In genomic region chr2:71483246-71483645, GRCh38 we compare ENCODE assay signal across 22 cellular contexts. TPM values are rescaled to one million over a fixed set of nuclear protein-coding genes. Genes with fewer than 3 reads are reported as not detected.
DNase-seq lines count a peak whose midpoint lies in the region; ATAC-seq, FAIRE-seq and TF ChIP-seq lines count a peak whose summit lies in the region.
"Had no signal": no experiment of that assay in that cellular context is flagged by ENCODE, and none has a peak within 500 bp of the region (broad histone marks: within the 10 kb centered on the region; RNA-seq: fewer than 3 reads in every experiment).

No MANE protein-coding gene starts in this region.

- no peaks in the 10 kb centered on the region for H3K9me3 ChIP-seq in K562 (replicated peaks; ENCODE audit: control insufficient read depth, insufficient read depth, low read depth, low read length)
- H3K9me3 ChIP-seq: Caco-2, HAP-1 had no signal

- no peak overlapping the region for H3K27ac ChIP-seq in K562 (ENCODE audit: extremely low read depth, low read depth, low read length)
- H3K27ac ChIP-seq: BLaER1 treated with 17β-estradiol and CSF1 and Interleukin-3, amounts not matched to agents 10 nM and 100 nM had no signal

- no peak for TF ChIP-seq CTCF in CD14-positive monocyte (IDR thresholded peaks at IDR 0.05)
- no peak for TF ChIP-seq CTCF in K562 (IDR thresholded peaks at IDR 0.05 in 2 of 3, conservative IDR thresholded peaks at IDR 0.05 in 1 of 3; ENCODE audit: insufficient read depth in 2 of 3, low read depth in 1 of 3, low read length in 3 of 3)

- peaks cover 0 to 2% (median 0%) of the 10 kb centered on the region in 7 donors for H3K9me3 Mint-ChIP-seq in CD14-positive monocyte
- no peaks in the 10 kb centered on the region for H3K9me3 Mint-ChIP-seq in effector memory CD8-positive, alpha-beta T cell
- H3K9me3 Mint-ChIP-seq: CD4-positive, CD25-positive, alpha-beta regulatory T cell; CD8-positive, alpha-beta memory T cell had no signal

- no peaks in the 10 kb centered on the region for H3K9me1 ChIP-seq in K562 (ENCODE audit: control insufficient read depth, insufficient read depth, low read length)

- H3K27me3 Mint-ChIP-seq in CD14-positive monocyte (ENCODE audit: low read depth in 3 of 3) = peaks cover 3 to 13% (median 9%) of the 10 kb centered on the region in 3 donors
- H3K27me3 Mint-ChIP-seq in effector memory CD8-positive, alpha-beta T cell = peaks cover 33 to 75% of the 10 kb centered on the region in 2 donors

- ATAC-seq in K562 = no peak
- ATAC-seq in GM18870 (IDR thresholded peaks at IDR 0.05; ENCODE audit: unreplicated experiment) = no peak
- ATAC-seq in GM18907 (IDR thresholded peaks at IDR 0.05; ENCODE audit: unreplicated experiment) = no peak
- ATAC-seq in effector memory CD8-positive, alpha-beta T cell (replicated peaks) = no peak

- H3K36me3 Mint-ChIP-seq in CD14-positive monocyte = peaks cover 80 to 94% of the 10 kb centered on the region in 2 donors
- H3K36me3 Mint-ChIP-seq in effector memory CD8-positive, alpha-beta T cell (ENCODE audit: insufficient read depth) = no peaks in the 10 kb centered on the region
- H3K36me3 Mint-ChIP-seq: CD4-positive, CD25-positive, alpha-beta regulatory T cell; CD8-positive, alpha-beta memory T cell had no signal

- WGBS in K562 (ENCODE audit: insufficient coverage, low coverage, missing lambda C conversion rate) = 29% methylated on average over 10 of the region's 10 CpGs

- no TSS peak for BruUV-seq in K562 (replicated peaks; lab: Mats Ljungman, UMichigan)

- no peak for TF ChIP-seq POLR2A in K562 (conservative IDR thresholded peaks at IDR 0.05)

- H3K4me3 ChIP-seq in K562 = no peak overlapping the region
- H3K4me3 ChIP-seq: BLaER1 treated with 17β-estradiol and CSF1 and Interleukin-3, amounts not matched to agents 10 nM and 100 nM; HAP-1 had no signal

- no peak for FAIRE-seq in K562 (lab: Jason Lieb, UNC)
- FAIRE-seq: GM12892, GM18507, HepG2 had no signal

- POLR2A ChIA-PET in K562 (lab: Yijun Ruan, JAX) = interaction anchor here (0.6 to 1.1 kb wide), 2 partner anchors 27 to 41 kb away, joined by 4 to 5 read pairs; no protein-coding TSS in a partner anchor

- peak; percentile 6 for DNase-seq in CD14-positive monocyte (ENCODE audit: low spot score)
- DNase-seq in K562 (ENCODE audit: extremely low read depth in 1 of 4, low spot score in 3 of 4) = no peak
- peak; percentile 43 for DNase-seq in mesenteric fat pad (ENCODE audit: low spot score)
- peak; percentile 43 for DNase-seq in posterior vena cava (ENCODE audit: low spot score)
- no peak for DNase-seq in Ammon's horn (ENCODE audit: low spot score)
- no peak for DNase-seq in effector memory CD8-positive, alpha-beta T cell
- DNase-seq: 8988T; Caco-2; CD4-positive, CD25-positive, alpha-beta regulatory T cell; CD8-positive, alpha-beta memory T cell; DMS153; DMS79; GDM1; GOT3 had no signal

- no peaks in the 10 kb centered on the region for H4K20me1 ChIP-seq in K562 (replicated peaks; ENCODE audit: control insufficient read depth, insufficient read depth, low read length)

- intact Hi-C loops in CD14-positive monocyte (cut with micrococcal nuclease) = no loop called here
- intact Hi-C loops in K562 (cut with micrococcal nuclease) = no loop called here
- intact Hi-C loops in posterior vena cava (cut with DNase I) = no loop called here

- H3K9ac ChIP-seq in K562 (ENCODE audit: insufficient read depth in 1 of 2, low read depth in 2 of 2, low read length in 2 of 2) = no peak overlapping the region
- H3K9ac ChIP-seq: BLaER1 treated with 17β-estradiol and CSF1 and Interleukin-3, amounts not matched to agents 10 nM and 100 nM had no signal

- H2AFZ ChIP-seq in K562 (ENCODE audit: low read depth, low read length) = no peak overlapping the region

- H3K4me1 Mint-ChIP-seq in CD14-positive monocyte = peaks cover 7% of the 10 kb centered on the region
- H3K4me1 Mint-ChIP-seq in effector memory CD8-positive, alpha-beta T cell (ENCODE audit: low read depth in 2 of 2) = no peaks in the 10 kb centered on the region
- H3K4me1 Mint-ChIP-seq: B cell; CD4-positive, CD25-positive, alpha-beta regulatory T cell; CD8-positive, alpha-beta memory T cell had no signal

- CTCF ChIA-PET in K562 (lab: Yijun Ruan, JAX; ENCODE audit: low intra/inter-chr PET ratio) = no interaction called here

- no peak overlapping the region for H3K4me2 ChIP-seq in K562 (ENCODE audit: insufficient read depth, low read length)

- H3K4me3 Mint-ChIP-seq in CD14-positive monocyte = no peak overlapping the region
- H3K4me3 Mint-ChIP-seq in effector memory CD8-positive, alpha-beta T cell = no peak overlapping the region
- H3K4me3 Mint-ChIP-seq: B cell; CD4-positive, CD25-positive, alpha-beta regulatory T cell; CD8-positive, alpha-beta memory T cell had no signal

- TF ChIP-seq EP300 in K562 (IDR thresholded peaks at IDR 0.05; ENCODE audit: low read length) = no peak

- no peak for TF ChIP-seq RAD21 in K562 (CRISPR knock-in tag; conservative IDR thresholded peaks at IDR 0.05 in 1 of 2, IDR thresholded peaks at IDR 0.05 in 1 of 2)

- H3K27me3 ChIP-seq in K562 (ENCODE audit: control insufficient read depth in 2 of 2, insufficient read depth in 2 of 2, low read length in 2 of 2) = peaks cover 17 to 37% of the 10 kb centered on the region in 2 experiments; a peak in 4 of 5 replicates
- H3K27me3 ChIP-seq: BLaER1 treated with 17β-estradiol and CSF1 and Interleukin-3, amounts not matched to agents 10 nM and 100 nM had no signal

- no peak overlapping the region for H3K27ac Mint-ChIP-seq in CD14-positive monocyte
- H3K27ac Mint-ChIP-seq in effector memory CD8-positive, alpha-beta T cell = no peak overlapping the region
- H3K27ac Mint-ChIP-seq: B cell; CD4-positive, CD25-positive, alpha-beta regulatory T cell had no signal

- H3K36me3 ChIP-seq in K562 (ENCODE audit: control insufficient read depth, insufficient read depth, low read length) = no peaks in the 10 kb centered on the region
- H3K36me3 ChIP-seq: HAP-1 had no signal

- in situ Hi-C loops in K562 (cut with MboI) = no loop called here

- no peaks in the 10 kb centered on the region for H3K4me1 ChIP-seq in K562 (replicated peaks in 1 of 2; ENCODE audit: control insufficient read depth in 2 of 2, insufficient read depth in 2 of 2, low read length in 2 of 2)
- H3K4me1 ChIP-seq: HAP-1 had no signal

- no peaks in the 10 kb centered on the region for H3K79me2 ChIP-seq in K562 (ENCODE audit: control insufficient read depth, insufficient read depth, low read length)

TF ChIP-seq in K562, 482 proteins besides CTCF, POLR2A, EP300 and RAD21 (continues in another document):
- TF ChIP-seq RFX5 (IDR thresholded peaks at IDR 0.05; ENCODE audit: low read depth, low read length) = no peak
- TF ChIP-seq CUX1 (CRISPR knock-in tag; IDR thresholded peaks at IDR 0.05) = no peak
- peak; percentile 79 for TF ChIP-seq ZFP36 (IDR thresholded peaks at IDR 0.05; ENCODE audit: low read depth, low read length, partially characterized antibody)

RNA-seq across cellular contexts. Expression of gene DYSF, which starts 29.9 kb away (rescaled TPM):
- polyA plus RNA-seq in CD14-positive monocyte (10 to 100 TPM; 16.1 to 31.2 TPM), K562 (2011; rRNA removed) (0.45 and 0.56 TPM in 2 replicates), K562 (2014; fragmentation: Illumina TruSeq; extraction: Trizol) (0.65 and 0.98 TPM in 2 replicates), K562 (2014; fragmentation: Nextera tagmentation; extraction: Ambion mirVana) (under 1 TPM; 0.01 TPM), K562 (2014; rRNA removed) (0.23 and 0.26 TPM in 2 replicates)
- 3.8 and 9.4 TPM in 2 replicates for total RNA-seq in K562 (2011; cell fraction: chromatin; rRNA removed; ENCODE audit: low replicate concordance)
- total RNA-seq in K562 (2011; cell fraction: nucleolus; rRNA removed) = 4.5 TPM in 2 replicates
- total RNA-seq in K562 (2011; cell fraction: nucleoplasm; rRNA removed) = 3.1 and 3.7 TPM in 2 replicates
- total RNA-seq in K562 (2014; rRNA removed) (0.32 and 0.49 TPM in 2 replicates), K562 (2014; rRNA removed; fragmentation: Illumina TruSeq; extraction: Trizol) (0.16 and 0.29 TPM in 2 replicates), K562 (2015; rRNA removed; fragmentation: Illumina TruSeq; extraction: Trizol) (0.19 and 0.25 TPM in 2 replicates), K562 (2021) (0.80 and 0.87 TPM in 2 replicates), mesenteric fat pad (54.1 TPM), posterior vena cava (10 to 100 TPM; 42.1 to 46.8 TPM)
- polyA plus RNA-seq in K562 (2011; cell fraction: cytosol; rRNA removed) = 0.15 and 0.95 TPM in 2 replicates
- 0.88 and 4.1 TPM in 2 replicates for polyA plus RNA-seq in K562 (2011; cell fraction: nucleus; rRNA removed)
- polyA plus RNA-seq in K562 (2012) = 1.0 and 2.2 TPM in 2 replicates
- 0.42 and 1.8 TPM in 2 replicates for polyA minus RNA-seq in K562 (2011; rRNA and poly(A)+ RNA removed)
- 0.91 and 3.0 TPM in 2 replicates for polyA minus RNA-seq in K562 (2011; cell fraction: cytosol; rRNA and poly(A)+ RNA removed)
- 2.2 TPM in 2 replicates for polyA minus RNA-seq in K562 (2011; cell fraction: nucleus; rRNA and poly(A)+ RNA removed)

Comparison
In these comparisons a context has a peak if more than half of its experiments do, and no peak if none do; other contexts are left out.
1. DNase-seq: peak in CD14-positive monocyte (single experiment), mesenteric fat pad (single experiment) and posterior vena cava (single experiment); none in K562 (0 of 4), Ammon's horn (single experiment) and effector memory CD8-positive, alpha-beta T cell (0 of 3).